11 cellular contexts compared by ENCODE assay signal in genomic region chr3:152276688-152277087, GRCh38. TPM values are rescaled to one million over a fixed set of nuclear protein-coding genes. Genes with fewer than 3 reads are reported as not detected.
DNase-seq lines count a peak whose midpoint lies in the region; ATAC-seq, FAIRE-seq and TF ChIP-seq lines count a peak whose summit lies in the region.
"Had no signal": no experiment of that assay in that cellular context is flagged by ENCODE, and none has a peak within 500 bp of the region (broad histone marks: within the 10 kb centered on the region; RNA-seq: fewer than 3 reads in every experiment).

No MANE protein-coding gene starts in this region.

- H3F3A ChIP-seq in MM.1S (ENCODE audit: insufficient read depth, low read length): peaks cover 55% of the 10 kb centered on the region

- no peak for TF ChIP-seq CTCF in Calu3 (IDR thresholded peaks at IDR 0.05; ENCODE audit: unreplicated experiment)
- TF ChIP-seq CTCF in MM.1S (IDR thresholded peaks at IDR 0.05; ENCODE audit: low read length): no peak
- no peak for TF ChIP-seq CTCF in GM12878 (IDR thresholded peaks at IDR 0.05 in 2 of 3, conservative IDR thresholded peaks at IDR 0.05 in 1 of 3; ENCODE audit: control insufficient read depth in 2 of 3, extremely low read depth in 1 of 3, insufficient read depth in 1 of 3, low read depth in 3 of 3, low read length in 3 of 3)
- TF ChIP-seq CTCF in sigmoid colon (IDR thresholded peaks at IDR 0.05): no peak

- intact Hi-C loops in Calu3 (cut with micrococcal nuclease; ENCODE audit: unreplicated experiment): loop anchor here (10.0 kb wide), 1 partner anchor 842 kb away; no protein-coding TSS in a partner anchor
- intact Hi-C loops in GM12878 (cut with micrococcal nuclease; ENCODE audit: unreplicated experiment): no loop called here
- intact Hi-C loops in sigmoid colon (cut with DNase I): no loop called here

- H3K36me3 ChIP-seq in MM.1S (replicated peaks; ENCODE audit: insufficient read depth, low read length) (no peaks in the 10 kb centered on the region), GM12878 (ENCODE audit: control insufficient read depth in 2 of 2, insufficient read depth in 2 of 2, low read length in 1 of 2) (0 out of 4 replicates have a peak, but pooled peaks cover 0 to 3% of the 10 kb centered on the region in 2 experiments), sigmoid colon (no peaks in the 10 kb centered on the region)

- H3K27ac Mint-ChIP-seq in Calu3 (ENCODE audit: unreplicated experiment): peak overlapping the region; percentile 6

- H3K9me3 ChIP-seq in MM.1S (replicated peaks; ENCODE audit: insufficient read depth, low read length) (no peaks in the 10 kb centered on the region), GM12878 (replicated peaks; ENCODE audit: control insufficient read depth, insufficient read depth, low read length) (no peaks in the 10 kb centered on the region; the same call in 2 of the 3 replicates), sigmoid colon (no peaks in the 10 kb centered on the region)

- H4K20me1 ChIP-seq in MM.1S (ENCODE audit: insufficient read depth, low read length): no peaks in the 10 kb centered on the region
- no peaks in the 10 kb centered on the region for H4K20me1 ChIP-seq in GM12878 (ENCODE audit: control insufficient read depth, insufficient read depth)

- ATAC-seq in GM12878 (peak; percentile 14), HG02973 (IDR thresholded peaks at IDR 0.05; ENCODE audit: unreplicated experiment) (no peak), GM21515 (IDR thresholded peaks at IDR 0.05; ENCODE audit: unreplicated experiment) (no peak)

- no peaks in the 10 kb centered on the region for H3K27me3 Mint-ChIP-seq in Calu3 (ENCODE audit: unreplicated experiment)

- FAIRE-seq in GM12878 (lab: Jason Lieb, UNC): no peak
- FAIRE-seq: endothelial cell of umbilical vein had no signal

- no peaks in the 10 kb centered on the region for H3K9me2 ChIP-seq in MM.1S (replicated peaks; ENCODE audit: insufficient read depth, low read length)

- H3K27me3 ChIP-seq in MM.1S (replicated peaks; ENCODE audit: insufficient read depth, low read length) (no peaks in the 10 kb centered on the region), GM12878 (replicated peaks in 1 of 2; ENCODE audit: control insufficient read depth in 2 of 2, insufficient read depth in 2 of 2, low read length in 1 of 2) (no peaks in the 10 kb centered on the region), sigmoid colon (no peaks in the 10 kb centered on the region)

- H3K4me1 ChIP-seq in MM.1S (ENCODE audit: low read length) (peaks cover 43% of the 10 kb centered on the region), GM12878 (ENCODE audit: control insufficient read depth, insufficient read depth, low read length) (peaks cover 26% of the 10 kb centered on the region), sigmoid colon (peaks cover 0 to 98% (median 81%) of the 10 kb centered on the region in 4 donors)

- in situ Hi-C loops in GM12878 (cut with MboI): no loop called here

- 39% methylated on average over 1 of the region's 1 CpG for WGBS in GM12878 (ENCODE audit: insufficient coverage, insufficient replicate concordance, low lambda C conversion rate, missing lambda C conversion rate)
- 70 to 85% methylated on average over 1 of the region's 1 CpG for WGBS in sigmoid colon, 2 donors

- H3K36me3 Mint-ChIP-seq in Calu3 (ENCODE audit: insufficient read depth, unreplicated experiment): peaks cover 15% of the 10 kb centered on the region

- SMC1A ChIA-PET in GM12878 (lab: Charles Lee; ENCODE audit: uncharacterized antibody, unreplicated experiment): interaction anchor here (0.6 to 11.1 kb wide), 25 partner anchors 9 to 204 kb away, joined by 3 to 83 read pairs (median 6); no protein-coding TSS in a partner anchor

- RAD21 ChIA-PET in GM12878 (lab: Charles Lee; ENCODE audit: unreplicated experiment): interaction anchor here (0.9 to 4.8 kb wide), 14 partner anchors 8 to 195 kb away, joined by 3 to 30 read pairs (median 5); partner anchors contain the start of gene MBNL1

- no peak for DNase-seq in Calu3
- no peak for DNase-seq in MM.1S
- DNase-seq in GM12878 (ENCODE audit: low read depth, low spot score): no peak
- no peak for DNase-seq in sigmoid colon
- DNase-seq in kidney tubule cell (ENCODE audit: low spot score): no peak
- DNase-seq: DMS153, NCI-H1436 treated with DMSO at 0.1 percent for 48 hours had no signal

- peak overlapping the region; percentile 51; the same call in 1 of the 2 replicates for H3K4me2 ChIP-seq in MM.1S (ENCODE audit: low read depth, low read length)
- H3K4me2 ChIP-seq in GM12878 (ENCODE audit: control insufficient read depth, insufficient read depth): peak overlapping the region; percentile 50; the same call in 1 of the 2 replicates

- CTCF ChIA-PET in Calu3 (lab: Charles Lee): no interaction called here
- CTCF ChIA-PET in GM12878 (lab: Yijun Ruan, JAX): interaction anchor here (1.1 to 4.2 kb wide), 6 partner anchors 15 to 166 kb away, joined by 3 to 24 read pairs (median 6); no protein-coding TSS in a partner anchor

- H3K9ac ChIP-seq in MM.1S (ENCODE audit: low read length) (no peak overlapping the region; the same call in 1 of the 2 replicates), GM12878 (ENCODE audit: control insufficient read depth, insufficient read depth, low read length) (0 out of 2 replicates have a peak overlapping the region, but pooled peaks have one; percentile 11)

- H3K4me1 Mint-ChIP-seq in Calu3 (ENCODE audit: low read depth, unreplicated experiment): peaks cover 66% of the 10 kb centered on the region

- H3K4me3 ChIP-seq in MM.1S (ENCODE audit: low read length) (peak overlapping the region; percentile 27; the same call in 1 of the 2 replicates), GM12878 (peak overlapping the region; percentile 49), sigmoid colon (no peak overlapping the region)

- TF ChIP-seq POLR2A in GM12878 (IDR thresholded peaks at IDR 0.05; ENCODE audit: low read depth, low read length): no peak
- TF ChIP-seq POLR2A in sigmoid colon (IDR thresholded peaks at IDR 0.05): no peak

- peak overlapping the region; percentile 0 for H3K4me3 Mint-ChIP-seq in Calu3 (ENCODE audit: low read depth, unreplicated experiment)
- H3K4me3 Mint-ChIP-seq: neural crest cell had no signal

- H2AFZ ChIP-seq in MM.1S (ENCODE audit: low read length) (no peak overlapping the region), GM12878 (ENCODE audit: control insufficient read depth, low read depth, low read length) (no peak overlapping the region)

- TF ChIP-seq EP300 in GM12878 (IDR thresholded peaks at IDR 0.05; ENCODE audit: borderline replicate concordance in 1 of 2, control insufficient read depth in 1 of 2, low read depth in 2 of 2, low read length in 2 of 2) (no peak), sigmoid colon (IDR thresholded peaks at IDR 0.05) (no peak)

- no peak for TF ChIP-seq RAD21 in GM12878 (IDR thresholded peaks at IDR 0.05; ENCODE audit: insufficient read depth, low read depth, low read length)

- no TSS peak for BruUV-seq in Calu3 (replicated peaks; lab: Mats Ljungman, UMichigan)
- no TSS peak for BruUV-seq in GM12878 (replicated peaks; lab: Mats Ljungman, UMichigan)

- POLR2A ChIA-PET in GM12878 (lab: Charles Lee): interaction anchor here (0.8 to 1.9 kb wide), 3 partner anchors 22 to 105 kb away, joined by 3 to 4 read pairs (median 3); no protein-coding TSS in a partner anchor

- peaks cover 99% of the 10 kb centered on the region for H3K79me2 ChIP-seq in MM.1S (ENCODE audit: low read length)
- peaks cover 100% of the 10 kb centered on the region for H3K79me2 ChIP-seq in GM12878 (ENCODE audit: control insufficient read depth, insufficient read depth, low read length)

- no peaks in the 10 kb centered on the region for H3K9me3 Mint-ChIP-seq in Calu3 (ENCODE audit: low read depth, unreplicated experiment)
- H3K9me3 Mint-ChIP-seq: neural crest cell had no signal

- H3K27ac ChIP-seq in MM.1S (ENCODE audit: low read length) (peak overlapping the region; percentile 35; the same call in 1 of the 2 replicates), GM12878 (ENCODE audit: control insufficient read depth, insufficient read depth) (no peak overlapping the region; the same call in 1 of the 2 replicates), sigmoid colon (peak overlapping the region; percentile 98 to 99 (median 99))

TF ChIP-seq in GM12878, 131 proteins besides CTCF, POLR2A, EP300 and RAD21:
- TF ChIP-seq EED (IDR thresholded peaks at IDR 0.05; ENCODE audit: low read depth): no peak
- no peak for TF ChIP-seq IKZF1 (conservative IDR thresholded peaks at IDR 0.05)
- TF ChIP-seq CBX3 (IDR thresholded peaks at IDR 0.05; ENCODE audit: borderline replicate concordance, low read depth): no peak
- no peak for TF ChIP-seq ATF3 (IDR thresholded peaks at IDR 0.05; ENCODE audit: borderline replicate concordance, extremely low read depth, low read depth, low read length)
- no peak for TF ChIP-seq ZNF622 (IDR thresholded peaks at IDR 0.05)
- TF ChIP-seq POLR2AphosphoS2 (IDR thresholded peaks at IDR 0.05; ENCODE audit: low read depth, low read length): no peak
- TF ChIP-seq BCL11A (IDR thresholded peaks at IDR 0.05; ENCODE audit: low read depth, low read length): no peak
- TF ChIP-seq KLF5 (IDR thresholded peaks at IDR 0.05; ENCODE audit: partially characterized antibody): no peak

RNA-seq across cellular contexts. Expression of gene MBNL1, which starts 8.0 kb away (rescaled TPM):
- 164 and 183 TPM in 2 replicates for total RNA-seq in Calu3 (2022)
- total RNA-seq in GM12878 (2013; cell fraction: nucleolus; rRNA removed): 485 and 489 TPM in 2 replicates
- total RNA-seq in GM12878 (2014; rRNA removed): 337 and 351 TPM in 2 replicates
- total RNA-seq in GM12878 (2014; rRNA removed; fragmentation: Illumina TruSeq; extraction: Trizol): 218 TPM in 2 replicates
- total RNA-seq in GM12878 (2021): 239 and 247 TPM in 2 replicates
- 64.8 TPM for polyA plus RNA-seq in GM12878 (2011; ENCODE audit: low read depth)
- polyA plus RNA-seq in GM12878 (2011; rRNA removed): 80.9 and 82.1 TPM in 2 replicates
- polyA plus RNA-seq in GM12878 (2011; cell fraction: cytosol; rRNA removed): 104 and 129 TPM in 2 replicates
- polyA plus RNA-seq in GM12878 (2011; cell fraction: nucleus; rRNA removed): 52.1 and 62.2 TPM in 2 replicates
- 94.4 and 94.6 TPM in 2 replicates for polyA plus RNA-seq in GM12878 (2012)
- polyA plus RNA-seq in GM12878 (2014; fragmentation: Illumina TruSeq; extraction: Trizol): 200 and 216 TPM in 2 replicates
- 10 to 100 TPM; 59.6 to 73.3 TPM for polyA plus RNA-seq in GM12878 (2014; fragmentation: Nextera tagmentation; extraction: Ambion mirVana)
- polyA plus RNA-seq in GM12878 (2014; rRNA removed): 132 and 143 TPM in 2 replicates
- 100 to 1,000 TPM; 141 to 146 TPM for polyA plus RNA-seq in GM12878 (2016; fragmentation: Nextera tagmentation; extraction: Ambion mirVana)
- 286 and 329 TPM in 2 replicates for polyA minus RNA-seq in GM12878 (2011; rRNA and poly(A)+ RNA removed)
- polyA minus RNA-seq in GM12878 (2011; cell fraction: cytosol; rRNA and poly(A)+ RNA removed): 138 and 193 TPM in 2 replicates
- polyA minus RNA-seq in GM12878 (2011; cell fraction: nucleus; rRNA and poly(A)+ RNA removed): 137 and 215 TPM in 2 replicates
- total RNA-seq in sigmoid colon: 100 to 1,000 TPM; 602 to 898 (median 756) TPM
- polyA plus RNA-seq in sigmoid colon: 10 to 100 TPM; 60.5 to 74.7 (median 67.3) TPM

Comparison
In these comparisons a context has a peak if more than half of its experiments do, and no peak if none do; other contexts are left out.
1. H3K4me3 ChIP-seq: peak in MM.1S (single experiment) and GM12878 (single experiment); none in sigmoid colon (0 of 4).